In the genomic region with DNA sequence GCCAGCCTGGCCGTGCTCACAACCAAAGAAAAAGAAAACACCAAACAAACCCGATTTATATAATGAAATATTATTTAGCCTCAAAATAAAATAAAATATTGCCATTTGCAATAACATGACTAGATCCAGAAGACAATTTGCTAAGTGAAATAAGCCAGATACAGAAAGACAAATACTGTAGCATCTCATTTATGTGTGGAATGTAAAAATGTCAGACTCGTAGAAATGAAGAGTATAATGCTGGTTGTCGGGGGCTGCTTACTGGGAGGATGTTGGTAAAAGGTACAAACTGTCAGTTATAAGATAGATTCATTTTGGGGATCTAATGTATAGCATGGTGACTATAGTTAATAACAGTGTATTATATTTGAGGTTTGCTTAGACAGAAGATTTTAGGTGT, we compare ENCODE assay signal across 26 cellular contexts.
"Had no signal": no experiment of that assay in that cellular context is flagged by ENCODE, and none has a peak within 500 bp of the region (broad histone marks: within the 10 kb centered on the region; RNA-seq: fewer than 3 reads in every experiment).

No MANE protein-coding gene starts in this region.

- H2AFZ ChIP-seq: hepatocyte had no signal

- H3K9me3 ChIP-seq: colonic mucosa, esophagus squamous epithelium had no signal

- H3K27me3 ChIP-seq: colonic mucosa, dorsolateral prefrontal cortex, esophagus muscularis mucosa, esophagus squamous epithelium, foreskin keratinocyte, gastrocnemius medialis, gastroesophageal sphincter, heart left ventricle, hepatocyte had no signal

- H3K4me1 ChIP-seq: colonic mucosa, esophagus squamous epithelium, foreskin keratinocyte, heart left ventricle had no signal

- H3K27ac ChIP-seq: colonic mucosa, coronary artery, dorsolateral prefrontal cortex, epithelial cell of prostate, esophagus muscularis mucosa, esophagus squamous epithelium, foreskin keratinocyte, gastrocnemius medialis, gastroesophageal sphincter, heart left ventricle, heart right ventricle, hepatocyte had no signal

- ATAC-seq: effector memory CD8-positive, alpha-beta T cell; esophagus mucosa; foreskin keratinocyte; gastrocnemius medialis; gastroesophageal sphincter; heart left ventricle; heart right ventricle had no signal

- DNase-seq: colonic mucosa; cortex of kidney; dermis blood vessel endothelial cell; dorsolateral prefrontal cortex; effector CD4-positive, alpha-beta T cell; effector CD8-positive, alpha-beta T cell; effector memory CD4-positive, alpha-beta T cell; effector memory CD8-positive, alpha-beta T cell; endodermal cell; erythroblast; esophagus squamous epithelium; foreskin fibroblast; foreskin keratinocyte; foreskin melanocyte; gastrocnemius medialis; glutamatergic neuron; head of caudate nucleus; heart left ventricle; heart right ventricle had no signal

- H3K4me2 ChIP-seq: hepatocyte had no signal

- H3K4me3 Mint-ChIP-seq: dendritic cell treated with granulocyte-macrophage colony-stimulating factor and Interleukin-4, amounts not matched to agents 40 ng/mL and 50 ng/mL, for 4 days; effector memory CD8-positive, alpha-beta T cell; endodermal cell had no signal

- H3K36me3 ChIP-seq: colonic mucosa, esophagus muscularis mucosa, esophagus squamous epithelium, gastrocnemius medialis, gastroesophageal sphincter, heart left ventricle, heart right ventricle had no signal

- H3K79me2 ChIP-seq: hepatocyte had no signal

- H3K4me3 ChIP-seq: colonic mucosa, coronary artery, dorsolateral prefrontal cortex, esophagus muscularis mucosa, esophagus squamous epithelium, gastrocnemius medialis, gastroesophageal sphincter, heart left ventricle, heart right ventricle, hepatocyte had no signal

- H3K27ac Mint-ChIP-seq: dendritic cell treated with granulocyte-macrophage colony-stimulating factor and Interleukin-4, amounts not matched to agents 40 ng/mL and 50 ng/mL, for 4 days; effector memory CD8-positive, alpha-beta T cell; endodermal cell had no signal

- H3K4me1 Mint-ChIP-seq: endodermal cell had no signal
